ENCODE assay signal across 9 cellular contexts in the genomic region with DNA sequence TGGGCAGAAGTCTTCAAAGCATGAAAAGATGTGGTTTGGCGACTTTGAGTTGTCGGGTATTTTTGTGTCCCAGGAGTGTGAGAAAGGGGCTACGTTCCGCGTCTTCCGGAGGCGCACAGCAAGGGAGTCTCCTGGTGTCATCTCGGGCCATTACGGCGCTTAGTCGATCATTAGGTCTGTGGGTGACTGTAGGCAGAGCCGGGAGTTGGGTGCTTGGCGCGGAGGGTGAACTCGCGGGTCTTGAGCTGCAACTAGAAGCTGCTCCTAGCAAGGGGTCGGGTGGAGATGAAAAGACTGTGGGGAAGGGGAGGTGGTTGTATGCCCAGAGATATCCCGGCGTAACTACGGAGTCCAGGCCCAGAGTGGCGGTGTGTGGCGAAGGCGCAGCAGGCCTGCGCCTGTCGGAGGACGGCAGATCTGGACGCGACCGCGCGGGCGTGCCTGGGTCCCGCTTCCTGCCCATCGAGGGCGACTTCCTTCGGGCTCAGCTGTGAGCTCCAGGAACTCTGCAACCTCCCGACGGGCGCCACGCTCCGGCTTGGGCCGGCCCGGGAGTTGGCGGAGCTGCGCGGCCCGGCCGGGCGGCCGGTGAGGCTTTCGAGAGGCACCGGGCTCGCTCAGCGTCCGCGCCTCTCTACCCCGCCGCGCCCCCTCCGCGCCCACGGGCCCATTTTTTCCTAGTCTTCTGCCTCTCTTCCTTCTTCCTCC. TPM values are rescaled to one million over a fixed set of nuclear protein-coding genes. Genes with fewer than 3 reads are reported as not detected.
DNase-seq lines count a peak whose midpoint lies in the region; ATAC-seq, FAIRE-seq and TF ChIP-seq lines count a peak whose summit lies in the region.
"Had no signal": no experiment of that assay in that cellular context is flagged by ENCODE, and none has a peak within 500 bp of the region (broad histone marks: within the 10 kb centered on the region; RNA-seq: fewer than 3 reads in every experiment).

No MANE protein-coding gene starts in this region.

- H3K9me3 ChIP-seq in A549 (0 out of 3 replicates have a peak, but pooled peaks cover 2% of the 10 kb centered on the region), HepG2 (ENCODE audit: low read length) (no peaks in the 10 kb centered on the region), upper lobe of left lung (no peaks in the 10 kb centered on the region)

- WGBS in A549 (ENCODE audit: missing lambda C conversion rate), result 75% methylated on average over 56 of the region's 62 CpGs
- WGBS in HepG2 (ENCODE audit: low lambda C conversion rate), result 66% methylated on average over 43 of the region's 62 CpGs
- WGBS in upper lobe of left lung, 2 donors, result 8 to 11% methylated on average over 48 to 56 of the region's 62 CpGs

- TF ChIP-seq CTCF in A549 (IDR thresholded peaks at IDR 0.05) (no peak), GM13976 (IDR thresholded peaks at IDR 0.05; ENCODE audit: borderline replicate concordance, control extremely low read depth, extremely low read depth, insufficient read depth, missing control alignments) (no peak), HepG2 (CRISPR knock-in tag; IDR thresholded peaks at IDR 0.05) (no peak), upper lobe of left lung (IDR thresholded peaks at IDR 0.05) (no peak)

- in situ Hi-C loops in GM13976 (cut with MboI; ENCODE audit: low sequenced_read_pairs, unreplicated experiment), result loop anchor here (10.0 kb wide), 1 partner anchor 812 kb away; no protein-coding TSS in a partner anchor
- in situ Hi-C loops in HepG2 (cut with HindIII; ENCODE audit: extremely low pct_ligation_motif_present, low pct_unique_long_range_greater_than_20kb), result loop anchor here (5.0 kb wide), 2 partner anchors 695 to 820 kb away; no protein-coding TSS in a partner anchor

- BruUV-seq in HepG2 (replicated peaks; lab: Mats Ljungman, UMichigan), result no TSS peak

- DNase-seq in A549 (ENCODE audit: low read depth in 1 of 2, low spot score in 1 of 2) (no peak), GM13976 (ENCODE audit: low spot score) (peak; percentile 43), HepG2 (ENCODE audit: low spot score) (no peak), upper lobe of left lung (peak in 1 of 2 donors; percentile 89), HPDE6-E6E7 (ENCODE audit: extremely low spot score) (no peak), NCI-H1436 treated with DMSO at 0.1 percent for 48 hours (lab: John Stamatoyannopoulos, UW) (no peak)
- DNase-seq in activated T-cell treated with anti-CD3 and anti-CD28 coated beads, Interleukin-2, amount 50 U/mL, for 48 hours, result peak; percentile 33 to 50
- no peak for DNase-seq in stimulated activated CD4-positive, alpha-beta T cell treated with anti-CD3 and anti-CD28 coated beads, Interleukin-2, amount 100 ng/mL, for 48 hours

- no peak for TF ChIP-seq RAD21 in A549 (conservative IDR thresholded peaks at IDR 0.05 in 1 of 2, IDR thresholded peaks at IDR 0.05 in 1 of 2)
- no peak for TF ChIP-seq RAD21 in HepG2 (CRISPR knock-in tag; IDR thresholded peaks at IDR 0.05)

- POLR2A ChIA-PET in A549 (lab: Yijun Ruan, JAX) (no interaction called here), HepG2 (lab: Yijun Ruan, JAX) (no interaction called here)

- H3K4me1 ChIP-seq in A549, result no peaks in the 10 kb centered on the region; the same call in 2 of the 3 replicates
- H3K4me1 ChIP-seq in HepG2 (ENCODE audit: insufficient read depth, low read length), result peaks cover 28% of the 10 kb centered on the region
- H3K4me1 ChIP-seq in upper lobe of left lung, result peaks cover 43 to 52% (median 44%) of the 10 kb centered on the region in 4 donors

- ATAC-seq in A549 (no peak), HepG2 (peak; percentile 2; the same call in 1 of the 3 replicates), upper lobe of left lung (ENCODE audit: low FRiP score in 2 of 2) (peak in 1 of 2 donors; percentile 15)

- TF ChIP-seq POLR2A in A549 (IDR thresholded peaks at IDR 0.05; ENCODE audit: low read length) (no peak), HepG2 (IDR thresholded peaks at IDR 0.05; ENCODE audit: insufficient read depth in 1 of 2, low read depth in 2 of 2, low read length in 2 of 2) (no peak), upper lobe of left lung (IDR thresholded peaks at IDR 0.05) (no peak)

- H3K79me2 ChIP-seq in HepG2 (ENCODE audit: insufficient read depth, low read length), result no peaks in the 10 kb centered on the region

- peaks cover 2 to 12% of the 10 kb centered on the region in 2 experiments; a peak in 4 of 5 replicates for H3K27me3 ChIP-seq in HepG2 (ENCODE audit: control insufficient read depth in 1 of 2, insufficient read depth in 2 of 2, low read length in 2 of 2)
- H3K27me3 ChIP-seq in upper lobe of left lung, result peaks cover 2 to 69% (median 49%) of the 10 kb centered on the region in 4 donors

- no peak for TF ChIP-seq EP300 in A549 (IDR thresholded peaks at IDR 0.05)
- TF ChIP-seq EP300 in HepG2 (IDR thresholded peaks at IDR 0.05; ENCODE audit: low read depth in 2 of 2, low read length in 2 of 2), result no peak
- TF ChIP-seq EP300 in HepG2 (CRISPR knock-in tag; IDR thresholded peaks at IDR 0.05; ENCODE audit: borderline replicate concordance), result no peak
- no peak for TF ChIP-seq EP300 in upper lobe of left lung (IDR thresholded peaks at IDR 0.05)

- FAIRE-seq in A549 (lab: Jason Lieb, UNC) (no peak), HepG2 (lab: Jason Lieb, UNC) (no peak)
- FAIRE-seq: colon had no signal

- no peaks in the 10 kb centered on the region for H3K36me3 ChIP-seq in HepG2 (replicated peaks in 1 of 2; ENCODE audit: control insufficient read depth in 1 of 2, insufficient read depth in 2 of 2, low read length in 2 of 2)
- no peaks in the 10 kb centered on the region for H3K36me3 ChIP-seq in upper lobe of left lung

- CTCF ChIA-PET in A549 (lab: Yijun Ruan, JAX) (interaction anchor here (2.3 kb wide), 2 partner anchors 695 to 701 kb away, joined by 5 to 9 read pairs; no protein-coding TSS in a partner anchor), HepG2 (lab: Yijun Ruan, JAX; ENCODE audit: low intra/inter-chr PET ratio, low total read pairs) (no interaction called here)

- H3K4me3 ChIP-seq in A549, result peak overlapping the region; percentile 44
- peak overlapping the region; percentile 41 to 54 (median 50); a peak in 4 of 6 replicates for H3K4me3 ChIP-seq in HepG2 (replicated peaks in 1 of 3; ENCODE audit: insufficient read depth in 1 of 3, low read depth in 2 of 3, low read length in 3 of 3)
- H3K4me3 ChIP-seq in upper lobe of left lung, result peak overlapping the region; percentile 21 to 42 (median 34)

- intact Hi-C loops in HepG2 (cut with micrococcal nuclease; ENCODE audit: unreplicated experiment), result loop anchor here (5.0 to 10.0 kb wide), 3 partner anchors 65 to 470 kb away; a partner anchor contains a TSS

- H3K9ac ChIP-seq in HepG2 (ENCODE audit: insufficient read depth, low read depth, low read length), result no peak overlapping the region

- H3K27ac ChIP-seq in A549 (peak overlapping the region in 1 of 2 experiments; percentile 65; a peak in 3 of 6 replicates), HepG2 (ENCODE audit: extremely low read length, insufficient read depth, low read length) (no peak overlapping the region), upper lobe of left lung (no peak overlapping the region)

- H4K20me1 ChIP-seq in HepG2 (ENCODE audit: insufficient read depth, low read length), result no peaks in the 10 kb centered on the region

- H3K4me2 ChIP-seq in A549, result peak overlapping the region; percentile 70
- H3K4me2 ChIP-seq in HepG2 (ENCODE audit: low read depth, low read length), result peak overlapping the region; percentile 53

- H2AFZ ChIP-seq in HepG2 (ENCODE audit: low read length), result no peak overlapping the region

TF ChIP-seq in A549, 52 proteins besides CTCF, POLR2A, EP300 and RAD21 (continues in another document):
- TF ChIP-seq KDM5A (IDR thresholded peaks at IDR 0.05) (no peak), CHD4 (IDR thresholded peaks at IDR 0.05; ENCODE audit: borderline replicate concordance) (no peak), MAZ (IDR thresholded peaks at IDR 0.05; ENCODE audit: borderline replicate concordance, low read depth, low read length) (no peak), JUN (IDR thresholded peaks at IDR 0.05) (no peak)

TF ChIP-seq in HepG2, 621 proteins besides CTCF, POLR2A, EP300 and RAD21 (continues in another document):
- no peak for TF ChIP-seq IRX3 (CRISPR knock-in tag; IDR thresholded peaks at IDR 0.05; ENCODE audit: borderline replicate concordance, low read depth)
- no peak for TF ChIP-seq POLR2G (IDR thresholded peaks at IDR 0.05; ENCODE audit: low read depth, low read length)
- 0 out of 2 replicates have a peak, but pooled peaks have one; percentile 38 for TF ChIP-seq EZH2 (conservative IDR thresholded peaks at IDR 0.05; ENCODE audit: low read depth, low read length)

RNA-seq across cellular contexts. Expression of a gene that starts 2.7 kb away (rescaled TPM):
- polyA plus RNA-seq in A549 (2011; rRNA removed) (0.06 and 0.09 TPM in 2 replicates), A549 (2017; fragmentation: RNase III; extraction: RNeasy Plus Mini Kit Qiagen cat#74134 plus additional on column Dnase treatment) (0.17 to 0.44 TPM (median 0.38 TPM) in 3 replicates), HepG2 (2011; rRNA removed) (0.07 and 0.12 TPM in 2 replicates)
- polyA plus RNA-seq in A549 (2012; cell fraction: cytosol; rRNA removed), result 0.08 and 0.14 TPM in 2 replicates
- polyA plus RNA-seq in A549 (2012; cell fraction: nucleus; rRNA removed), result 0.22 and 0.24 TPM in 2 replicates
- polyA minus RNA-seq in A549 (2011; rRNA and poly(A)+ RNA removed), result 0.15 TPM in 1 of 2 replicates, not detected in the other
- total RNA-seq in HepG2 (2016; rRNA removed; fragmentation: Illumina TruSeq; extraction: Trizol) (0.07 and 0.13 TPM in 2 replicates), upper lobe of left lung (under 1 TPM in 1 of 6 donors, not detected in 5; 0.49 TPM)
- total RNA-seq in HepG2 (2016; cell fraction: cytosol; rRNA removed; fragmentation: Illumina TruSeq; extraction: Trizol; ENCODE audit: low read depth), result not detected in 2 replicates
- 0.22 TPM in 1 of 2 replicates, not detected in the other for total RNA-seq in HepG2 (2016; cell fraction: insoluble cytoplasmic fraction; rRNA removed; fragmentation: Illumina TruSeq; extraction: Trizol)
- 0.06 and 0.07 TPM in 2 replicates for total RNA-seq in HepG2 (2016; cell fraction: membrane; rRNA removed; fragmentation: Illumina TruSeq; extraction: Trizol)
- total RNA-seq in HepG2 (2016; cell fraction: nucleus; rRNA removed; fragmentation: Illumina TruSeq; extraction: Trizol), result 0.16 TPM in 1 of 2 replicates, not detected in the other
- polyA plus RNA-seq in HepG2 (2011; cell fraction: cytosol; rRNA removed), result 0.05 and 0.08 TPM in 2 replicates
- 0.29 and 0.33 TPM in 2 replicates for polyA plus RNA-seq in HepG2 (2011; cell fraction: nucleus; rRNA removed)
- polyA plus RNA-seq in HepG2 (2012), result 0.04 and 0.07 TPM in 2 replicates
- not detected in 2 replicates for polyA plus RNA-seq in HepG2 (2016; cell fraction: cytosol; fragmentation: Illumina TruSeq; extraction: Trizol; ENCODE audit: low read depth)
- polyA plus RNA-seq in HepG2 (2016; cell fraction: insoluble cytoplasmic fraction; fragmentation: Illumina TruSeq; extraction: Trizol; ENCODE audit: low read depth), result not detected in 2 replicates
- polyA plus RNA-seq in HepG2 (2016; cell fraction: membrane; fragmentation: Illumina TruSeq; extraction: Trizol; ENCODE audit: low read depth), result not detected in 2 replicates
- 0.27 TPM in 1 of 2 replicates, not detected in the other for polyA plus RNA-seq in HepG2 (2016; cell fraction: nucleus; fragmentation: Illumina TruSeq; extraction: Trizol; ENCODE audit: insufficient read depth, low read depth)
- 0.05 and 0.18 TPM in 2 replicates for polyA minus RNA-seq in HepG2 (2011; rRNA and poly(A)+ RNA removed; ENCODE audit: low replicate concordance)
- polyA minus RNA-seq in HepG2 (2011; cell fraction: cytosol; rRNA and poly(A)+ RNA removed), result not detected in 2 replicates
- polyA minus RNA-seq in HepG2 (2011; cell fraction: nucleus; rRNA and poly(A)+ RNA removed), result 0.13 TPM in 1 of 2 replicates, not detected in the other

Comparison
In these comparisons a context has a peak if more than half of its experiments do, and no peak if none do; other contexts are left out.
1. DNase-seq: peak in GM13976 (single experiment) and activated T-cell treated with anti-CD3 and anti-CD28 coated beads, Interleukin-2, amount 50 U/mL, for 48 hours (2 of 2); none in A549 (0 of 2), HepG2 (single experiment), HPDE6-E6E7 (single experiment), NCI-H1436 treated with DMSO at 0.1 percent for 48 hours (single experiment) and stimulated activated CD4-positive, alpha-beta T cell treated with anti-CD3 and anti-CD28 coated beads, Interleukin-2, amount 100 ng/mL, for 48 hours (0 of 2).
2. Peak in every context shown above with its lines, with median percentiles within 50 percentile points of each other: H3K4me3 ChIP-seq.